Comparison of ENCODE assay signal across 1 cellular context in genomic region chr11:61021661-61022212, GRCh38.
TF ChIP-seq lines count a peak whose summit lies in the region.

No MANE protein-coding gene starts in this region.

TF ChIP-seq in K562, 482 proteins besides CTCF, POLR2A, EP300 and RAD21 (continued from another document):
- TF ChIP-seq ELK1 (CRISPR knock-in tag; IDR thresholded peaks at IDR 0.05): no peak
- no peak for TF ChIP-seq CHD7 (IDR thresholded peaks at IDR 0.05; ENCODE audit: low read depth, low read length)
- TF ChIP-seq UBTF (IDR thresholded peaks at IDR 0.05; ENCODE audit: borderline replicate concordance in 1 of 2, low read depth in 2 of 2, low read length in 2 of 2): no peak
- TF ChIP-seq ARID1B (IDR thresholded peaks at IDR 0.05): no peak
- TF ChIP-seq CC2D1A (IDR thresholded peaks at IDR 0.05): no peak
- TF ChIP-seq ZNF143 (CRISPR knock-in tag; IDR thresholded peaks at IDR 0.05): no peak
- no peak for TF ChIP-seq POLR3A (IDR thresholded peaks at IDR 0.05; ENCODE audit: borderline replicate concordance, extremely low read depth, insufficient read depth, insufficient read length)
- no peak for TF ChIP-seq SNRNP70 (optimal IDR thresholded peaks at IDR 0.05; ENCODE audit: low read depth, low read length)
- TF ChIP-seq ZNF165 (CRISPR knock-in tag; IDR thresholded peaks at IDR 0.05; ENCODE audit: borderline replicate concordance): no peak
- no peak for TF ChIP-seq U2AF1 (optimal IDR thresholded peaks at IDR 0.05; ENCODE audit: low read depth, low read length)
- TF ChIP-seq TSC22D4 (tag; IDR thresholded peaks at IDR 0.05): no peak
- TF ChIP-seq ZNF766 (CRISPR knock-in tag; conservative IDR thresholded peaks at IDR 0.05): no peak
- TF ChIP-seq HNRNPUL1 (IDR thresholded peaks at IDR 0.05; ENCODE audit: low read length): no peak
- TF ChIP-seq ZBTB43 (CRISPR knock-in tag; IDR thresholded peaks at IDR 0.05): no peak
- TF ChIP-seq ZBTB7A (IDR thresholded peaks at IDR 0.05; ENCODE audit: borderline replicate concordance, control insufficient read depth, low read depth, low read length): no peak
- TF ChIP-seq MCM3 (IDR thresholded peaks at IDR 0.05): no peak
- TF ChIP-seq SRSF9 (IDR thresholded peaks at IDR 0.05; ENCODE audit: borderline replicate concordance, low read depth, low read length): no peak
